12 cellular contexts compared by ENCODE assay signal in genomic region chr20:10648651-10649050, GRCh38. TPM values are rescaled to one million over a fixed set of nuclear protein-coding genes. Genes with fewer than 3 reads are reported as not detected.
A peak's percentile ranks its signal among the peaks of the same experiment; 100 is the strongest.
DNase-seq lines count a peak whose midpoint lies in the region; TF ChIP-seq lines count a peak whose summit lies in the region.
"Had no signal": no experiment of that assay in that cellular context is flagged by ENCODE, and none has a peak within 500 bp of the region (broad histone marks: within the 10 kb centered on the region; RNA-seq: fewer than 3 reads in every experiment).

No MANE protein-coding gene starts in this region.

- H3K36me3 ChIP-seq in GM23248 (ENCODE audit: low read depth): no peaks in the 10 kb centered on the region
- H3K36me3 ChIP-seq in kidney epithelial cell (ENCODE audit: control insufficient read depth, insufficient read depth, low read length): peaks cover 13% of the 10 kb centered on the region
- peaks cover 0 to 80% (median 3%) of the 10 kb centered on the region in 3 donors for H3K36me3 ChIP-seq in tibial nerve

- TF ChIP-seq POLR2A in tibial nerve (IDR thresholded peaks at IDR 0.05): no peak

- H4K20me1 ChIP-seq in GM23248 (ENCODE audit: insufficient read depth): no peaks in the 10 kb centered on the region

- H3K27me3 ChIP-seq in GM23248 (replicated peaks; ENCODE audit: insufficient read depth) (no peaks in the 10 kb centered on the region), kidney epithelial cell (ENCODE audit: control insufficient read depth, insufficient read depth, low read length) (no peaks in the 10 kb centered on the region), tibial nerve (no peaks in the 10 kb centered on the region)
- H3K27me3 ChIP-seq: stomach had no signal

- TF ChIP-seq CTCF in kidney epithelial cell (IDR thresholded peaks at IDR 0.05; ENCODE audit: insufficient read depth, low read length, poor library complexity, severe bottlenecking) (no peak), tibial nerve (IDR thresholded peaks at IDR 0.05) (no peak)

- H3K4me1 Mint-ChIP-seq in activated T-helper 2 cell treated with anti-CD3 and anti-CD28 coated beads, Interferon-gamma antibody, Interleukin-2, Interleukin-4, amounts not matched to agents 10 μg/mL and 5 μg/mL and 100 μg/mL, durations not matched to agents 14 hours and 24 hours and 36 hours (ENCODE audit: low read depth): peaks cover 15% of the 10 kb centered on the region
- H3K4me1 Mint-ChIP-seq: activated naive CD4-positive, alpha-beta T cell treated with anti-CD3 and anti-CD28 coated beads, Interleukin-2, amount 50 U/mL, for 24 hours had no signal

- H3F3A ChIP-seq in GM23248 (ENCODE audit: insufficient read depth): no peaks in the 10 kb centered on the region

- no peaks in the 10 kb centered on the region for H3K79me2 ChIP-seq in GM23248 (ENCODE audit: insufficient read depth)

- no peak overlapping the region for H3K27ac ChIP-seq in GM23248
- H3K27ac ChIP-seq in tibial nerve: peak overlapping the region in 3 of 4 donors; percentile 4 to 58 (median 53)

- H3K4me1 ChIP-seq in GM23248 (ENCODE audit: insufficient read depth) (peaks cover 6% of the 10 kb centered on the region; the same call in 1 of the 2 replicates), tibial nerve (peaks cover 0 to 55% (median 16%) of the 10 kb centered on the region in 4 donors)

- no peaks in the 10 kb centered on the region for H3K36me3 Mint-ChIP-seq in activated T-helper 2 cell treated with anti-CD3 and anti-CD28 coated beads, Interferon-gamma antibody, Interleukin-2, Interleukin-4, amounts not matched to agents 10 μg/mL and 5 μg/mL and 100 μg/mL, durations not matched to agents 14 hours and 24 hours and 36 hours (ENCODE audit: low read depth)
- H3K36me3 Mint-ChIP-seq: activated naive CD4-positive, alpha-beta T cell treated with anti-CD3 and anti-CD28 coated beads, Interleukin-2, amount 50 U/mL, for 24 hours had no signal

- H3K4me3 ChIP-seq in GM23248: no peak overlapping the region
- H3K4me3 ChIP-seq in kidney epithelial cell (ENCODE audit: low read depth, low read length): no peak overlapping the region
- no peak overlapping the region for H3K4me3 ChIP-seq in tibial nerve
- H3K4me3 ChIP-seq: psoas muscle, stomach had no signal

- H3K4me2 ChIP-seq in GM23248 (ENCODE audit: unreplicated experiment): no peak overlapping the region

- H3K9me3 Mint-ChIP-seq in activated T-helper 2 cell treated with anti-CD3 and anti-CD28 coated beads, Interferon-gamma antibody, Interleukin-2, Interleukin-4, amounts not matched to agents 10 μg/mL and 5 μg/mL and 100 μg/mL, durations not matched to agents 14 hours and 24 hours and 36 hours: no peaks in the 10 kb centered on the region
- H3K9me3 Mint-ChIP-seq: activated naive CD4-positive, alpha-beta T cell treated with anti-CD3 and anti-CD28 coated beads, Interleukin-2, amount 50 U/mL, for 24 hours had no signal

- peaks cover 21% of the 10 kb centered on the region for H3K27me3 Mint-ChIP-seq in activated T-helper 2 cell treated with anti-CD3 and anti-CD28 coated beads, Interferon-gamma antibody, Interleukin-2, Interleukin-4, amounts not matched to agents 10 μg/mL and 5 μg/mL and 100 μg/mL, durations not matched to agents 14 hours and 24 hours and 36 hours (ENCODE audit: low read depth)

- H2AFZ ChIP-seq in GM23248: no peak overlapping the region

- H3K27ac Mint-ChIP-seq in activated T-helper 2 cell treated with anti-CD3 and anti-CD28 coated beads, Interferon-gamma antibody, Interleukin-2, Interleukin-4, amounts not matched to agents 10 μg/mL and 5 μg/mL and 100 μg/mL, durations not matched to agents 14 hours and 24 hours and 36 hours: no peak overlapping the region
- H3K27ac Mint-ChIP-seq: activated naive CD4-positive, alpha-beta T cell treated with anti-CD3 and anti-CD28 coated beads, Interleukin-2, amount 50 U/mL, for 24 hours had no signal

- DNase-seq in GM23248 (peak; percentile 66), amniotic stem cell (lab: John Stamatoyannopoulos, UW) (peak; percentile 93), kidney epithelial cell (ENCODE audit: low read depth) (peak; percentile 86), tibial nerve (ENCODE audit: low spot score in 2 of 2) (no peak), GM19240 (ENCODE audit: insufficient read length, low spot score) (no peak)
- DNase-seq in activated T-helper 2 cell treated with anti-CD3 and anti-CD28 coated beads, Interferon-gamma antibody, Interleukin-2, Interleukin-4, amounts not matched to agents 10 μg/mL and 5 μg/mL and 100 μg/mL, durations not matched to agents 14 hours and 24 hours and 36 hours (ENCODE audit: low spot score): no peak
- DNase-seq in stimulated activated naive CD4-positive, alpha-beta T cell (lab: John Stamatoyannopoulos, UW): no peak
- DNase-seq: activated CD8-positive, alpha-beta memory T cell treated with anti-CD3 and anti-CD28 coated beads for 24 hours; psoas muscle; stimulated activated CD4-positive, alpha-beta T cell treated with anti-CD3 and anti-CD28 coated beads, Interleukin-4, amount 100 ng/mL, for 4 hours; stomach had no signal

- no peak for TF ChIP-seq EP300 in tibial nerve (IDR thresholded peaks at IDR 0.05)

- no peak overlapping the region for H3K4me3 Mint-ChIP-seq in activated T-helper 2 cell treated with anti-CD3 and anti-CD28 coated beads, Interferon-gamma antibody, Interleukin-2, Interleukin-4, amounts not matched to agents 10 μg/mL and 5 μg/mL and 100 μg/mL, durations not matched to agents 14 hours and 24 hours and 36 hours (ENCODE audit: low read depth)
- H3K4me3 Mint-ChIP-seq: activated naive CD4-positive, alpha-beta T cell treated with anti-CD3 and anti-CD28 coated beads, Interleukin-2, amount 50 U/mL, for 24 hours had no signal

- H3K9me3 ChIP-seq in GM23248 (ENCODE audit: low read depth): no peaks in the 10 kb centered on the region
- no peaks in the 10 kb centered on the region for H3K9me3 ChIP-seq in tibial nerve
- H3K9me3 ChIP-seq: psoas muscle, stomach had no signal

- 79 to 82% methylated on average over 8 of the region's 8 CpGs for WGBS in GM23248 (ENCODE audit: low coverage in 1 of 2, low lambda C conversion rate in 2 of 2, missing lambda C conversion rate in 2 of 2), 2 experiments
- WGBS in tibial nerve, 2 donors: 69 to 79% methylated on average over 8 of the region's 8 CpGs

- no peaks in the 10 kb centered on the region for H3K9me2 ChIP-seq in GM23248 (ENCODE audit: insufficient read depth)

- in situ Hi-C loops in GM23248 (cut with MboI): no loop called here

- intact Hi-C loops in activated T-helper 2 cell treated with anti-CD3 and anti-CD28 coated beads, Interferon-gamma antibody, Interleukin-2, Interleukin-4, amounts not matched to agents 10 μg/mL and 5 μg/mL and 100 μg/mL, durations not matched to agents 14 hours and 24 hours and 36 hours (cut with micrococcal nuclease): loop anchor here (5.0 kb wide), 1 partner anchor 96 kb away; no protein-coding TSS in a partner anchor

- H3K9ac ChIP-seq in GM23248: no peak overlapping the region

RNA-seq across cellular contexts. Expression of gene JAG1, which starts 25.1 kb away (rescaled TPM):
- 4.8 and 8.4 TPM in 2 replicates for total RNA-seq in GM23248 (2014; rRNA removed; shearing (Covaris generic))
- polyA plus RNA-seq in GM23248 (2016; fragmentation: Nextera tagmentation; extraction: Ambion mirVana): 0.98 and 1.2 TPM in 2 replicates
- total RNA-seq in kidney epithelial cell: 132 and 150 TPM in 2 replicates
- total RNA-seq in tibial nerve: 100 to 1,000 TPM in 2 of 4 donors, 10 to 100 TPM in 2; 93.1 to 133 (median 112) TPM
- 2.8 and 3.1 TPM in 2 replicates for total RNA-seq in activated T-helper 2 cell treated with anti-CD3 and anti-CD28 coated beads, Interferon-gamma antibody, Interleukin-2, Interleukin-4, amounts not matched to agents 10 μg/mL and 5 μg/mL and 100 μg/mL, durations not matched to agents 14 hours and 24 hours and 36 hours

Comparison
In these comparisons a context has a peak if more than half of its experiments do, and no peak if none do; other contexts are left out.
1. DNase-seq: peak in GM23248 (single experiment), amniotic stem cell (single experiment) and kidney epithelial cell (single experiment); none in tibial nerve (0 of 2), activated T-helper 2 cell treated with anti-CD3 and anti-CD28 coated beads, Interferon-gamma antibody, Interleukin-2, Interleukin-4, amounts not matched to agents 10 μg/mL and 5 μg/mL and 100 μg/mL, durations not matched to agents 14 hours and 24 hours and 36 hours (single experiment), stimulated activated naive CD4-positive, alpha-beta T cell (0 of 6) and GM19240 (single experiment).